ENCODE assay signal across 1 cellular context in genomic region chr10:13650961-13651360, GRCh38.
TF ChIP-seq lines count a peak whose summit lies in the region.

No MANE protein-coding gene starts in this region.

TF ChIP-seq in SK-N-SH treated with all-trans-retinoic acid at 6 μM for 48 hours, 23 proteins besides CTCF, POLR2A, EP300 and RAD21 (continued from another document):
- TF ChIP-seq BACH2 (CRISPR knock-in tag; IDR thresholded peaks at IDR 0.05; ENCODE audit: borderline replicate concordance) = no peak
- no peak for TF ChIP-seq TSHZ2 (CRISPR knock-in tag; IDR thresholded peaks at IDR 0.05)
- no peak for TF ChIP-seq ZNF565 (CRISPR knock-in tag; conservative IDR thresholded peaks at IDR 0.05; ENCODE audit: low read depth)
- no peak for TF ChIP-seq ZC3H10 (CRISPR knock-in tag; IDR thresholded peaks at IDR 0.05)
- TF ChIP-seq CSDC2 (CRISPR knock-in tag; IDR thresholded peaks at IDR 0.05) = no peak
- TF ChIP-seq ISL1 (CRISPR knock-in tag; IDR thresholded peaks at IDR 0.05) = no peak
- TF ChIP-seq OSR1 (CRISPR knock-in tag; IDR thresholded peaks at IDR 0.05) = no peak
- TF ChIP-seq ESRRG (CRISPR knock-in tag; IDR thresholded peaks at IDR 0.05) = no peak
- TF ChIP-seq PATZ1 (CRISPR knock-in tag; IDR thresholded peaks at IDR 0.05; ENCODE audit: borderline replicate concordance) = no peak
- no peak for TF ChIP-seq CREB5 (CRISPR knock-in tag; IDR thresholded peaks at IDR 0.05; ENCODE audit: low read depth)
- TF ChIP-seq PPARA (CRISPR knock-in tag; IDR thresholded peaks at IDR 0.05; ENCODE audit: borderline replicate concordance) = no peak
- no peak for TF ChIP-seq ZFP3 (CRISPR knock-in tag; IDR thresholded peaks at IDR 0.05)
- TF ChIP-seq SNAI2 (CRISPR knock-in tag; IDR thresholded peaks at IDR 0.05) = no peak
- TF ChIP-seq TCF4 (CRISPR knock-in tag; IDR thresholded peaks at IDR 0.05; ENCODE audit: borderline replicate concordance) = no peak
- no peak for TF ChIP-seq ZNF70 (CRISPR knock-in tag; IDR thresholded peaks at IDR 0.05)
- no peak for TF ChIP-seq ZFP30 (CRISPR knock-in tag; IDR thresholded peaks at IDR 0.05)
- no peak for TF ChIP-seq RARB (CRISPR knock-in tag; IDR thresholded peaks at IDR 0.05)
- TF ChIP-seq GLIS3 (CRISPR knock-in tag; IDR thresholded peaks at IDR 0.05) = no peak
